In genomic region chr14:79197516-79197915, GRCh38 we compare ENCODE assay signal across 33 cellular contexts.
"Had no signal": no experiment of that assay in that cellular context is flagged by ENCODE, and none has a peak within 500 bp of the region (broad histone marks: within the 10 kb centered on the region; RNA-seq: fewer than 3 reads in every experiment).

No MANE protein-coding gene starts in this region.

- H3K4me3 Mint-ChIP-seq: activated CD4-positive, alpha-beta memory T cell treated with anti-CD3 and anti-CD28 coated beads for 36 hours; activated CD4-positive, alpha-beta T cell treated with anti-CD3 and anti-CD28 coated beads for 36 hours; activated CD4-positive, alpha-beta T cell treated with anti-CD3 and anti-CD28 coated beads, Interleukin-2, amount 10 ng/mL, durations not matched to agents 24 days and 14 days; activated CD8-positive, alpha-beta memory T cell treated with anti-CD3 and anti-CD28 coated beads, Interleukin-2, amount 10 ng/mL, durations not matched to agents 7 days and 5 days; activated CD8-positive, alpha-beta T cell treated with anti-CD3 and anti-CD28 coated beads, Interleukin-2, amount 10 ng/mL, durations not matched to agents 7 days and 5 days; activated naive CD4-positive, alpha-beta T cell treated with anti-CD3 and anti-CD28 coated beads for 36 hours; activated naive CD4-positive, alpha-beta T cell treated with anti-CD3 and anti-CD28 coated beads, Interleukin-2, amount 50 U/mL, for 24 hours; activated naive CD8-positive, alpha-beta T cell treated with anti-CD3 and anti-CD28 coated beads for 36 hours; activated naive CD8-positive, alpha-beta T cell treated with anti-CD3 and anti-CD28 coated beads, Interleukin-2, amount 50 U/mL, for 24 hours; activated T-helper 1 cell treated with anti-CD3 and anti-CD28 coated beads, Interleukin-12 subunit alpha, Interleukin-12 subunit beta, Interleukin-2, Interleukin-4 antibody, amounts not matched to agents 30 ng/mL and 10 ng/mL and 1 ng/mL, durations not matched to agents 14 hours and 24 hours and 36 hours; central memory CD8-positive, alpha-beta T cell; dendritic cell treated with granulocyte-macrophage colony-stimulating factor and Interleukin-4, amounts not matched to agents 40 ng/mL and 50 ng/mL, for 4 days; endodermal cell; T-helper 17 cell; T-helper 2 cell treated with Interferon-gamma antibody and Interleukin-4, amounts not matched to agents 5 μg/mL and 100 μg/mL, for 36 hours had no signal

- H3K9me3 Mint-ChIP-seq: activated naive CD8-positive, alpha-beta T cell treated with anti-CD3 and anti-CD28 coated beads for 36 hours; dendritic cell treated with granulocyte-macrophage colony-stimulating factor and Interleukin-4, amounts not matched to agents 40 ng/mL and 50 ng/mL, for 4 days; endodermal cell had no signal

- ATAC-seq: activated CD4-positive, alpha-beta T cell treated with anti-CD3 and anti-CD28 coated beads for 36 hours; activated CD8-positive, alpha-beta memory T cell treated with anti-CD3 and anti-CD28 coated beads, Interleukin-2, amount 10 ng/mL, durations not matched to agents 7 days and 5 days; activated CD8-positive, alpha-beta T cell treated with anti-CD3 and anti-CD28 coated beads, Interleukin-2, amount 10 ng/mL, durations not matched to agents 7 days and 5 days; activated naive CD8-positive, alpha-beta T cell treated with anti-CD3 and anti-CD28 coated beads, Interleukin-2, amount 50 U/mL, for 24 hours; esophagus mucosa; gastrocnemius medialis; heart right ventricle; T-helper 17 cell had no signal

- DNase-seq: activated CD4-positive, alpha-beta memory T cell treated with anti-CD3 and anti-CD28 coated beads for 36 hours; activated CD4-positive, alpha-beta T cell treated with anti-CD3 and anti-CD28 coated beads for 36 hours; activated CD4-positive, alpha-beta T cell treated with anti-CD3 and anti-CD28 coated beads, Interleukin-2, amount 10 ng/mL, durations not matched to agents 24 days and 14 days; activated CD4-positive, CD25-positive, alpha-beta regulatory T cell; activated CD4-positive, CD25-positive, alpha-beta regulatory T cell treated with anti-CD3 and anti-CD28 coated beads, Interleukin-2, amount 50 U/mL, for 72 hours; activated CD8-positive, alpha-beta memory T cell treated with anti-CD3 and anti-CD28 coated beads, Interleukin-2, amount 10 ng/mL, durations not matched to agents 7 days and 5 days; activated CD8-positive, alpha-beta memory T cell treated with anti-CD3 and anti-CD28 coated beads, Interleukin-2, amount 50 U/mL, for 4 hours; activated CD8-positive, alpha-beta T cell treated with anti-CD3 and anti-CD28 coated beads, Interleukin-2, amount 10 ng/mL, durations not matched to agents 7 days and 5 days; activated effector memory CD4-positive, alpha-beta T cell treated with anti-CD3 and anti-CD28 coated beads, Interleukin-2, amount 50 U/mL, for 16 hours; activated naive CD4-positive, alpha-beta T cell treated with anti-CD3 and anti-CD28 coated beads for 36 hours; activated naive CD8-positive, alpha-beta T cell treated with anti-CD3 and anti-CD28 coated beads for 36 hours; activated naive CD8-positive, alpha-beta T cell treated with anti-CD3 and anti-CD28 coated beads, Interleukin-2, amount 50 U/mL, for 24 hours; activated T-cell treated with anti-CD3 and anti-CD28 coated beads, Interleukin-2, amount 50 U/mL, for 1 hour; activated T-cell treated with anti-CD3 and anti-CD28 coated beads, Interleukin-2, amount 50 U/mL, for 48 hours; adrenal gland; amygdala; aorta; brain microvascular endothelial cell; dorsolateral prefrontal cortex; effector memory CD4-positive, alpha-beta T cell; endodermal cell; foreskin fibroblast; gastrocnemius medialis; heart right ventricle; T-helper 17 cell; T1000 had no signal

- H3K27ac Mint-ChIP-seq: activated CD4-positive, alpha-beta memory T cell treated with anti-CD3 and anti-CD28 coated beads for 36 hours; activated CD4-positive, alpha-beta T cell treated with anti-CD3 and anti-CD28 coated beads for 36 hours; activated CD4-positive, alpha-beta T cell treated with anti-CD3 and anti-CD28 coated beads, Interleukin-2, amount 10 ng/mL, durations not matched to agents 24 days and 14 days; activated CD8-positive, alpha-beta memory T cell treated with anti-CD3 and anti-CD28 coated beads, Interleukin-2, amount 10 ng/mL, durations not matched to agents 7 days and 5 days; activated CD8-positive, alpha-beta T cell treated with anti-CD3 and anti-CD28 coated beads, Interleukin-2, amount 10 ng/mL, durations not matched to agents 7 days and 5 days; activated naive CD4-positive, alpha-beta T cell treated with anti-CD3 and anti-CD28 coated beads for 36 hours; activated naive CD4-positive, alpha-beta T cell treated with anti-CD3 and anti-CD28 coated beads, Interleukin-2, amount 50 U/mL, for 24 hours; activated naive CD8-positive, alpha-beta T cell treated with anti-CD3 and anti-CD28 coated beads for 36 hours; activated naive CD8-positive, alpha-beta T cell treated with anti-CD3 and anti-CD28 coated beads, Interleukin-2, amount 50 U/mL, for 24 hours; activated T-helper 1 cell treated with anti-CD3 and anti-CD28 coated beads, Interleukin-12 subunit alpha, Interleukin-12 subunit beta, Interleukin-2, Interleukin-4 antibody, amounts not matched to agents 30 ng/mL and 10 ng/mL and 1 ng/mL, durations not matched to agents 14 hours and 24 hours and 36 hours; activated T-helper 2 cell treated with anti-CD3 and anti-CD28 coated beads, Interferon-gamma antibody, Interleukin-2, Interleukin-4, amounts not matched to agents 10 μg/mL and 5 μg/mL and 100 μg/mL, durations not matched to agents 14 hours and 24 hours and 36 hours; dendritic cell treated with granulocyte-macrophage colony-stimulating factor and Interleukin-4, amounts not matched to agents 40 ng/mL and 50 ng/mL, for 4 days; endodermal cell; T-helper 17 cell; T-helper 2 cell treated with Interferon-gamma antibody and Interleukin-4, amounts not matched to agents 5 μg/mL and 100 μg/mL, for 36 hours had no signal

- H3K36me3 Mint-ChIP-seq: activated CD4-positive, alpha-beta memory T cell treated with anti-CD3 and anti-CD28 coated beads for 36 hours; activated CD8-positive, alpha-beta memory T cell treated with anti-CD3 and anti-CD28 coated beads, Interleukin-2, amount 10 ng/mL, durations not matched to agents 7 days and 5 days; activated naive CD8-positive, alpha-beta T cell treated with anti-CD3 and anti-CD28 coated beads for 36 hours had no signal

- H3K27me3 Mint-ChIP-seq: activated CD4-positive, alpha-beta memory T cell treated with anti-CD3 and anti-CD28 coated beads for 36 hours; activated CD4-positive, alpha-beta T cell treated with anti-CD3 and anti-CD28 coated beads for 36 hours; activated CD4-positive, alpha-beta T cell treated with anti-CD3 and anti-CD28 coated beads, Interleukin-2, amount 10 ng/mL, durations not matched to agents 24 days and 14 days; activated CD8-positive, alpha-beta memory T cell treated with anti-CD3 and anti-CD28 coated beads, Interleukin-2, amount 10 ng/mL, durations not matched to agents 7 days and 5 days; activated naive CD8-positive, alpha-beta T cell treated with anti-CD3 and anti-CD28 coated beads for 36 hours; activated naive CD8-positive, alpha-beta T cell treated with anti-CD3 and anti-CD28 coated beads, Interleukin-2, amount 50 U/mL, for 24 hours; central memory CD8-positive, alpha-beta T cell; dendritic cell treated with granulocyte-macrophage colony-stimulating factor and Interleukin-4, amounts not matched to agents 40 ng/mL and 50 ng/mL, for 4 days; T-helper 17 cell had no signal

- H3K4me1 Mint-ChIP-seq: activated CD4-positive, alpha-beta T cell treated with anti-CD3 and anti-CD28 coated beads for 36 hours; activated CD4-positive, alpha-beta T cell treated with anti-CD3 and anti-CD28 coated beads, Interleukin-2, amount 10 ng/mL, durations not matched to agents 24 days and 14 days; activated CD8-positive, alpha-beta memory T cell treated with anti-CD3 and anti-CD28 coated beads, Interleukin-2, amount 10 ng/mL, durations not matched to agents 7 days and 5 days; activated naive CD4-positive, alpha-beta T cell treated with anti-CD3 and anti-CD28 coated beads, Interleukin-2, amount 50 U/mL, for 24 hours; activated naive CD8-positive, alpha-beta T cell treated with anti-CD3 and anti-CD28 coated beads for 36 hours; activated naive CD8-positive, alpha-beta T cell treated with anti-CD3 and anti-CD28 coated beads, Interleukin-2, amount 50 U/mL, for 24 hours; central memory CD8-positive, alpha-beta T cell; T-helper 17 cell had no signal
